In genomic region chr2:216004408-216005283, GRCh38 we compare ENCODE assay signal across 1 cellular context.
TF ChIP-seq lines count a peak whose summit lies in the region.

No MANE protein-coding gene starts in this region.

TF ChIP-seq in HepG2, 621 proteins besides CTCF, POLR2A, EP300 and RAD21:
- TF ChIP-seq ZNF264 (CRISPR knock-in tag; IDR thresholded peaks at IDR 0.05) (no peak), ZNF776 (CRISPR knock-in tag; IDR thresholded peaks at IDR 0.05) (no peak), EZH2 (conservative IDR thresholded peaks at IDR 0.05; ENCODE audit: low read depth, low read length) (no peak), POLR2AphosphoS2 (IDR thresholded peaks at IDR 0.05; ENCODE audit: low read depth, low read length) (no peak), HMG20A (CRISPR knock-in tag; IDR thresholded peaks at IDR 0.05; ENCODE audit: borderline replicate concordance) (no peak), ZNF205 (CRISPR knock-in tag; IDR thresholded peaks at IDR 0.05) (peak; percentile 86)
